1 cellular context compared by ENCODE assay signal in genomic region chr3:67415504-67415903, GRCh38.
TF ChIP-seq lines count a peak whose summit lies in the region.

No MANE protein-coding gene starts in this region.

TF ChIP-seq in GM23338, 12 proteins besides CTCF, POLR2A, EP300 and RAD21 (continued from another document):
- TF ChIP-seq ZNF462 (CRISPR knock-in tag; IDR thresholded peaks at IDR 0.05) = no peak
